Comparison of ENCODE assay signal across 8 cellular contexts in genomic region chr3:183824761-183825379, GRCh38. TPM values are rescaled to one million over a fixed set of nuclear protein-coding genes. Genes with fewer than 3 reads are reported as not detected.
DNase-seq lines count a peak whose midpoint lies in the region; ATAC-seq, FAIRE-seq and TF ChIP-seq lines count a peak whose summit lies in the region.

No MANE protein-coding gene starts in this region.

- H3K4me3 ChIP-seq in A549 (peak overlapping the region; percentile 70), pancreas (peak overlapping the region; percentile 42 to 84 (median 58))

- ATAC-seq in A549 (peak; percentile 55 to 59), Right ventricle myocardium superior (ENCODE audit: poor library complexity) (peak; percentile 38), pancreas (peak; percentile 53 to 65 (median 61)), HG02884 (IDR thresholded peaks at IDR 0.05; ENCODE audit: unreplicated experiment) (no peak)

- TF ChIP-seq EP300 in A549 (IDR thresholded peaks at IDR 0.05): no peak

- intact Hi-C loops in Right ventricle myocardium superior (cut with DNase I) (no loop called here), pancreas (cut with DNase I) (no loop called here)

- TF ChIP-seq CTCF in A549 (IDR thresholded peaks at IDR 0.05) (no peak), GM13977 (IDR thresholded peaks at IDR 0.05; ENCODE audit: extremely low read depth, insufficient read depth, missing control alignments) (no peak), pancreas (IDR thresholded peaks at IDR 0.05) (no peak)

- no peak for TF ChIP-seq POLR2A in A549 (IDR thresholded peaks at IDR 0.05; ENCODE audit: low read length)

- in situ Hi-C loops in GM13977 (cut with MboI; ENCODE audit: low pct_unique_long_range_greater_than_20kb, low sequenced_read_pairs, unreplicated experiment): no loop called here

- H3K36me3 ChIP-seq in pancreas: peaks cover 0 to 3% (median 0%) of the 10 kb centered on the region in 3 donors

- POLR2A ChIA-PET in A549 (lab: Yijun Ruan, JAX): no interaction called here

- DNase-seq in A549 (ENCODE audit: low read depth in 1 of 2, low spot score in 1 of 2): peak in 1 of 2 experiments; percentile 23
- peak; percentile 64 for DNase-seq in GM13977 (ENCODE audit: low spot score)
- DNase-seq in HTR-8/SVneo (ENCODE audit: insufficient read length, low spot score): peak; percentile 37
- peak; percentile 4 for DNase-seq in activated T-helper 9 cell treated with anti-CD3 and anti-CD28 coated beads, Interleukin-2, amount 50 U/mL, for 16 hours (ENCODE audit: low read depth)
- no peak for DNase-seq in Right ventricle myocardium superior
- DNase-seq in pancreas: peak in 4 of 6 donors; percentile 23 to 81 (median 54)
- no peak for DNase-seq in SIG-M5 (lab: John Stamatoyannopoulos, UW)

- WGBS in A549 (ENCODE audit: missing lambda C conversion rate): 24% methylated on average over 5 of the region's 74 CpGs
- WGBS in pancreas, 2 donors: 2% methylated on average over 42 to 74 of the region's 74 CpGs

- H3K4me1 ChIP-seq in A549 (peaks cover 8% of the 10 kb centered on the region; the same call in 2 of the 3 replicates), pancreas (peaks cover 0 to 7% (median 0%) of the 10 kb centered on the region in 3 donors)

- H3K27ac ChIP-seq in A549 (peak overlapping the region; percentile 71 to 91; a peak in 5 of 6 replicates), pancreas (peak overlapping the region in 2 of 4 donors; percentile 26 to 44)

- FAIRE-seq in A549 (lab: Jason Lieb, UNC) (no peak), HTR-8/SVneo (lab: Jason Lieb, UNC) (peak; percentile 77), pancreas (lab: Jason Lieb, UNC) (no peak)

- H3K27me3 ChIP-seq in pancreas: no peaks in the 10 kb centered on the region

- H3K9me3 ChIP-seq in A549 (no peaks in the 10 kb centered on the region), pancreas (no peaks in the 10 kb centered on the region)

- no peak for TF ChIP-seq RAD21 in A549 (conservative IDR thresholded peaks at IDR 0.05 in 1 of 2, IDR thresholded peaks at IDR 0.05 in 1 of 2)

- H3K4me2 ChIP-seq in A549: peak overlapping the region; percentile 87

- CTCF ChIA-PET in A549 (lab: Yijun Ruan, JAX): interaction anchor here (0.6 to 2.1 kb wide), 5 partner anchors 10 to 268 kb away, joined by 3 to 5 read pairs (median 3); no protein-coding TSS in a partner anchor

TF ChIP-seq in A549, 52 proteins besides CTCF, POLR2A, EP300 and RAD21:
- TF ChIP-seq E2F6 (IDR thresholded peaks at IDR 0.05; ENCODE audit: borderline replicate concordance, low read depth) (no peak), ZSCAN20 (CRISPR knock-in tag; IDR thresholded peaks at IDR 0.05) (no peak), NPAS2 (CRISPR knock-in tag; IDR thresholded peaks at IDR 0.05; ENCODE audit: borderline replicate concordance) (no peak), HMGXB4 (CRISPR knock-in tag; IDR thresholded peaks at IDR 0.05; ENCODE audit: borderline replicate concordance) (no peak), KDM5A (IDR thresholded peaks at IDR 0.05) (no peak)

RNA-seq across cellular contexts. Expression of gene MAP6D1, which starts 0.5 kb away (rescaled TPM):
- polyA plus RNA-seq in A549 (2011; rRNA removed) (0.45 and 1.2 TPM in 2 replicates), A549 (2017; fragmentation: RNase III; extraction: RNeasy Plus Mini Kit Qiagen cat#74134 plus additional on column Dnase treatment) (0.68 to 1.1 TPM (median 1.0 TPM) in 3 replicates), pancreas (1 to 10 TPM; 1.4 to 2.7 TPM)
- polyA plus RNA-seq in A549 (2012; cell fraction: cytosol; rRNA removed): 2.1 and 2.9 TPM in 2 replicates
- polyA plus RNA-seq in A549 (2012; cell fraction: nucleus; rRNA removed): 1.5 TPM in 2 replicates
- 0.17 and 0.24 TPM in 2 replicates for polyA minus RNA-seq in A549 (2011; rRNA and poly(A)+ RNA removed)
- total RNA-seq in Right ventricle myocardium superior (3.0 TPM), pancreas (1 to 10 TPM; 2.5 to 6.3 (median 3.7) TPM)

RNA-seq across cellular contexts. Expression of gene PARL, which starts 59.8 kb away (rescaled TPM):
- 59.7 and 71.6 TPM in 2 replicates for polyA plus RNA-seq in A549 (2011; rRNA removed)
- polyA plus RNA-seq in A549 (2012; cell fraction: cytosol; rRNA removed): 36.7 and 40.4 TPM in 2 replicates
- 8.0 and 16.1 TPM in 2 replicates for polyA plus RNA-seq in A549 (2012; cell fraction: nucleus; rRNA removed)
- 45.9 to 52.7 TPM (median 48.9 TPM) in 3 replicates for polyA plus RNA-seq in A549 (2017; fragmentation: RNase III; extraction: RNeasy Plus Mini Kit Qiagen cat#74134 plus additional on column Dnase treatment)
- polyA minus RNA-seq in A549 (2011; rRNA and poly(A)+ RNA removed): 23.6 and 25.4 TPM in 2 replicates
- total RNA-seq in Right ventricle myocardium superior: 57.2 TPM
- total RNA-seq in pancreas: 10 to 100 TPM; 26.4 to 42.9 (median 33.6) TPM
- polyA plus RNA-seq in pancreas: 10 to 100 TPM; 65.6 to 65.8 TPM

Comparison
In these comparisons a context has a peak if more than half of its experiments do, and no peak if none do; other contexts are left out.
1. DNase-seq: peak in GM13977 (single experiment), HTR-8/SVneo (single experiment), activated T-helper 9 cell treated with anti-CD3 and anti-CD28 coated beads, Interleukin-2, amount 50 U/mL, for 16 hours (single experiment) and pancreas (4 of 6); none in Right ventricle myocardium superior (single experiment) and SIG-M5 (single experiment).